ENCODE assay signal across 1 cellular context in genomic region chr15:39153718-39154117, GRCh38.
TF ChIP-seq lines count a peak whose summit lies in the region.

No MANE protein-coding gene starts in this region.

TF ChIP-seq in liver, 16 proteins besides CTCF, POLR2A, EP300 and RAD21 (continued from another document):
- no peak for TF ChIP-seq ZBTB33 (IDR thresholded peaks at IDR 0.05)
- TF ChIP-seq SP1 (IDR thresholded peaks at IDR 0.05) = no peak
- TF ChIP-seq HNF4G (IDR thresholded peaks at IDR 0.05) = no peak
- TF ChIP-seq NR2F2 (IDR thresholded peaks at IDR 0.05) = no peak
